In genomic region chr15:75942464-75942863, GRCh38 we compare ENCODE assay signal across 29 cellular contexts.
"Had no signal": no experiment of that assay in that cellular context is flagged by ENCODE, and none has a peak within 500 bp of the region (broad histone marks: within the 10 kb centered on the region; RNA-seq: fewer than 3 reads in every experiment).

No MANE protein-coding gene starts in this region.

- H3K4me1 ChIP-seq: adrenal gland, Peyer's patch, SJCRH30 had no signal

- H3K9me3 Mint-ChIP-seq: activated CD4-positive, alpha-beta memory T cell treated with anti-CD3 and anti-CD28 coated beads, Interleukin-2, amount 10 ng/mL, durations not matched to agents 7 days and 5 days; activated naive CD4-positive, alpha-beta T cell treated with anti-CD3 and anti-CD28 coated beads, Interleukin-2, amount 10 ng/mL, durations not matched to agents 7 days and 5 days; T-helper 1 cell treated with Interleukin-12 subunit alpha and Interleukin-12 subunit beta and Interleukin-4 antibody, amounts not matched to agents 30 μg/mL and 1 μg/mL, for 36 hours had no signal

- H3K4me3 ChIP-seq: adrenal gland, Peyer's patch, SJCRH30 had no signal

- H3K4me1 Mint-ChIP-seq: activated CD4-positive, alpha-beta memory T cell treated with anti-CD3 and anti-CD28 coated beads, Interleukin-2, amount 10 ng/mL, durations not matched to agents 7 days and 5 days; activated CD4-positive, alpha-beta T cell treated with anti-CD3 and anti-CD28 coated beads for 36 hours; activated naive CD4-positive, alpha-beta T cell treated with anti-CD3 and anti-CD28 coated beads, Interleukin-2, amount 10 ng/mL, durations not matched to agents 7 days and 5 days; activated naive CD8-positive, alpha-beta T cell treated with anti-CD3 and anti-CD28 coated beads, Interleukin-2, amount 10 ng/mL, durations not matched to agents 7 days and 5 days; activated T-helper 17 cell treated with anti-CD3 and anti-CD28 coated beads, Interleukin-2, amount 50 U/mL, for 72 hours had no signal

- H3K27me3 Mint-ChIP-seq: activated naive CD4-positive, alpha-beta T cell treated with anti-CD3 and anti-CD28 coated beads, Interleukin-2, amount 10 ng/mL, durations not matched to agents 7 days and 5 days had no signal

- DNase-seq: activated CD4-positive, alpha-beta memory T cell treated with anti-CD3 and anti-CD28 coated beads, Interleukin-2, amount 10 ng/mL, durations not matched to agents 7 days and 5 days; activated CD4-positive, alpha-beta T cell treated with anti-CD3 and anti-CD28 coated beads for 36 hours; activated CD4-positive, alpha-beta T cell treated with anti-CD3 and anti-CD28 coated beads, Interleukin-2, amount 50 U/mL, for 1 hour; activated gamma-delta T cell; activated naive CD4-positive, alpha-beta T cell treated with anti-CD3 and anti-CD28 coated beads, Interleukin-2, amount 10 ng/mL, durations not matched to agents 7 days and 5 days; activated naive CD8-positive, alpha-beta T cell treated with anti-CD3 and anti-CD28 coated beads, Interleukin-2, amount 10 ng/mL, durations not matched to agents 7 days and 5 days; activated T-cell treated with anti-CD3 and anti-CD28 coated beads for 4 hours; activated T-cell treated with anti-CD3 and anti-CD28 coated beads, Interleukin-2, amount 50 U/mL, for 48 hours; adrenal gland; anterior cingulate cortex; caudate nucleus; KG1; NCI-H1048; NCI-H146; NCI-H187 treated with DMSO at 0.1 percent for 48 hours; NCI-H2081 treated with DMSO at 0.1 percent for 48 hours; NCI-H2227 treated with DMSO at 0.1 percent for 48 hours; NCI-H446 treated with DMSO at 0.1 percent for 48 hours; NCI-H524 treated with DMSO at 0.1 percent for 48 hours; NCI-H748 treated with DMSO at 0.1 percent for 48 hours; NK-92 treated with Interleukin-12 subunit alpha and Interleukin-12 subunit beta, amount 100 ng/mL, for 24 hours; OCI-M1; Peyer's patch; Right ventricle myocardium superior; SJCRH30 had no signal

- H3K27me3 ChIP-seq: adrenal gland, Peyer's patch, SJCRH30 had no signal

- H3K36me3 ChIP-seq: adrenal gland, Peyer's patch, SJCRH30 had no signal

- H3K27ac Mint-ChIP-seq: activated CD4-positive, alpha-beta memory T cell treated with anti-CD3 and anti-CD28 coated beads, Interleukin-2, amount 10 ng/mL, durations not matched to agents 7 days and 5 days; activated CD4-positive, alpha-beta T cell treated with anti-CD3 and anti-CD28 coated beads for 36 hours; activated naive CD4-positive, alpha-beta T cell treated with anti-CD3 and anti-CD28 coated beads, Interleukin-2, amount 10 ng/mL, durations not matched to agents 7 days and 5 days; activated naive CD8-positive, alpha-beta T cell treated with anti-CD3 and anti-CD28 coated beads, Interleukin-2, amount 10 ng/mL, durations not matched to agents 7 days and 5 days; activated T-helper 17 cell treated with anti-CD3 and anti-CD28 coated beads, Interleukin-2, amount 50 U/mL, for 72 hours; T-helper 1 cell treated with Interleukin-12 subunit alpha and Interleukin-12 subunit beta and Interleukin-4 antibody, amounts not matched to agents 30 μg/mL and 1 μg/mL, for 36 hours had no signal

- H3K4me3 Mint-ChIP-seq: activated CD4-positive, alpha-beta memory T cell treated with anti-CD3 and anti-CD28 coated beads, Interleukin-2, amount 10 ng/mL, durations not matched to agents 7 days and 5 days; activated CD4-positive, alpha-beta T cell treated with anti-CD3 and anti-CD28 coated beads for 36 hours; activated naive CD4-positive, alpha-beta T cell treated with anti-CD3 and anti-CD28 coated beads, Interleukin-2, amount 10 ng/mL, durations not matched to agents 7 days and 5 days; activated naive CD8-positive, alpha-beta T cell treated with anti-CD3 and anti-CD28 coated beads, Interleukin-2, amount 10 ng/mL, durations not matched to agents 7 days and 5 days; activated T-helper 17 cell treated with anti-CD3 and anti-CD28 coated beads, Interleukin-2, amount 50 U/mL, for 72 hours; T-helper 1 cell treated with Interleukin-12 subunit alpha and Interleukin-12 subunit beta and Interleukin-4 antibody, amounts not matched to agents 30 μg/mL and 1 μg/mL, for 36 hours had no signal

- H3K27ac ChIP-seq: adrenal gland, Peyer's patch, RWPE1, SJCRH30, VCaP had no signal

- H3K9me3 ChIP-seq: adrenal gland, Peyer's patch, SJCRH30 had no signal
